Comparison of ENCODE assay signal across 17 cellular contexts in the genomic region with DNA sequence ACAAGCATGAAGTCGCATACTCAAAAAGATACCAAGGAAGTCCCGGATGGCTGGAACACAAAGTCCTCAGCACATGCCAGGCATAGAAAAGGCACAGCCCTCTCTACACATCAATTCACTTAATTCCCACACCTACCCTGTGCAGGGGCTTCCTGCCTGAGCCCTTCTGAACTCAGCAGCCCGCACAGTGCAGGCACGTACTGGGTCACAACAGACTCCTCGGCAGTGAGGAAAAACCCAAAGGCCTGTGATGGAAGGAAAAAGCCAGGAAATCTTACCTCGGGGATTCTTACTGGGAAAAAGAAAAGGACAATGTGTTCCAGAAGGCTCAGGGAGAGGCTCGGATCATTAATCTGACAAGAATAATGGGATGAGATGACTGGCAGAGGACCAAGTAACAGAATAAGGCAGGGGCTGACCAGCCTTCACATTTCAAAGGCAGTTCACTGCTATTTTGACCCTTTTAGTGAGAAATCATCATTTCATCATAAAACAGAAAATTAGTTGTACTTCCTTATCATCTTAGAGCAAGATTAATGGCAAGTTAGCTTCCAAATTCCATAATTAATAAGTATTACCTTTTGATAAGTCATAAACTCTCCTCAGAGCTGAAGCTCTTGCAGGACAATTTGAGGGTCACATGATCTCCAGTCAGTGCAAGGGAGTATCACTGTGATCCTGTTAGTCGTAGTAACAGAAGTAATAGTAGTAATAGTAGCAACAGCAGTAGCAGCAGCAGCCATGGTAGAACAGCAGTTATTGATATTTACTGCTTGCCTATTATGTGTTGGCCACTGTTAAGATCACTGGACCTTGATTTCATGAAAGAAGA.
A peak's percentile ranks its signal among the peaks of the same experiment; 100 is the strongest.
DNase-seq lines count a peak whose midpoint lies in the region; ATAC-seq and TF ChIP-seq lines count a peak whose summit lies in the region.
"Had no signal": no experiment of that assay in that cellular context is flagged by ENCODE, and none has a peak within 500 bp of the region (broad histone marks: within the 10 kb centered on the region; RNA-seq: fewer than 3 reads in every experiment).

No MANE protein-coding gene starts in this region.

- H3K27ac Mint-ChIP-seq in natural killer cell, result peak overlapping the region; percentile 29 to 31
- H3K27ac Mint-ChIP-seq in natural killer cell treated with Interleukin-12 subunit alpha and Interleukin-12 subunit beta and Interleukin-15 and Interleukin-18, amount 100 ng/mL, for 72 hours, result no peak overlapping the region
- no peak overlapping the region for H3K27ac Mint-ChIP-seq in activated T-helper 17 cell treated with anti-CD3 and anti-CD28 coated beads, Interleukin-2, amount 50 U/mL, for 72 hours
- H3K27ac Mint-ChIP-seq: CD14-positive monocyte had no signal

- 37 to 69% methylated on average over 4 to 5 of the region's 8 CpGs for WGBS in gastroesophageal sphincter (ENCODE audit: low coverage in 1 of 2), 2 donors
- WGBS in prostate gland, result 50% methylated on average over 8 of the region's 8 CpGs

- H3K27me3 Mint-ChIP-seq in natural killer cell (ENCODE audit: low read depth in 2 of 2), result no peaks in the 10 kb centered on the region
- no peaks in the 10 kb centered on the region for H3K27me3 Mint-ChIP-seq in natural killer cell treated with Interleukin-12 subunit alpha and Interleukin-12 subunit beta and Interleukin-15 and Interleukin-18, amount 100 ng/mL, for 72 hours
- H3K27me3 Mint-ChIP-seq in activated T-helper 17 cell treated with anti-CD3 and anti-CD28 coated beads, Interleukin-2, amount 50 U/mL, for 72 hours, result no peaks in the 10 kb centered on the region

- H3K9me3 ChIP-seq in gastroesophageal sphincter (no peaks in the 10 kb centered on the region), colonic mucosa (no peaks in the 10 kb centered on the region), prostate gland (no peaks in the 10 kb centered on the region)

- ATAC-seq in natural killer cell (no peak), gastroesophageal sphincter (peak; percentile 29), sciatic nerve (peak; percentile 67)
- ATAC-seq in natural killer cell treated with Interleukin-12 subunit alpha and Interleukin-12 subunit beta and Interleukin-15 and Interleukin-18, amount 100 ng/mL, for 72 hours, result no peak
- ATAC-seq in activated T-helper 17 cell treated with anti-CD3 and anti-CD28 coated beads, Interleukin-2, amount 50 U/mL, for 72 hours (replicated peaks), result no peak

- TF ChIP-seq CTCF in natural killer cell (IDR thresholded peaks at IDR 0.05), result no peak
- TF ChIP-seq CTCF in gastroesophageal sphincter (IDR thresholded peaks at IDR 0.05), result no peak
- TF ChIP-seq CTCF in colonic mucosa (IDR thresholded peaks at IDR 0.05), result no peak
- TF ChIP-seq CTCF in prostate gland (IDR thresholded peaks at IDR 0.05), result no peak

- H3K27me3 ChIP-seq in gastroesophageal sphincter (no peaks in the 10 kb centered on the region), colonic mucosa (no peaks in the 10 kb centered on the region), prostate gland (replicated peaks; ENCODE audit: insufficient read depth) (no peaks in the 10 kb centered on the region)

- DNase-seq in natural killer cell (no peak), sciatic nerve (ENCODE audit: low spot score) (no peak), amygdala (lab: John Stamatoyannopoulos, UW) (no peak), colonic mucosa (no peak), prostate gland (ENCODE audit: low spot score) (no peak)
- DNase-seq in natural killer cell treated with Interleukin-12 subunit alpha and Interleukin-12 subunit beta and Interleukin-15 and Interleukin-18, amount 100 ng/mL, for 72 hours (ENCODE audit: low spot score), result no peak
- DNase-seq: GDM1; GOT3; HCEC 1CT; NCI-H1092 treated with DMSO at 0.1 percent for 48 hours; NCI-H1436 treated with DMSO at 0.1 percent for 48 hours; NCI-H1930; NK-92 treated with Interleukin-12 subunit alpha and Interleukin-12 subunit beta, amount 100 ng/mL, for 24 hours; SIG-M5 had no signal

- TF ChIP-seq POLR2A in gastroesophageal sphincter (IDR thresholded peaks at IDR 0.05), result no peak
- no peak for TF ChIP-seq POLR2A in prostate gland (IDR thresholded peaks at IDR 0.05)

- H3K4me1 ChIP-seq in gastroesophageal sphincter (peaks cover 0 to 41% (median 3%) of the 10 kb centered on the region in 3 donors), colonic mucosa (no peaks in the 10 kb centered on the region), prostate gland (replicated peaks) (no peaks in the 10 kb centered on the region)

- H3K36me3 ChIP-seq in gastroesophageal sphincter (peaks cover 0 to 18% of the 10 kb centered on the region in 2 donors), colonic mucosa (peaks cover 3% of the 10 kb centered on the region), prostate gland (no peaks in the 10 kb centered on the region)

- H3K4me3 ChIP-seq in gastroesophageal sphincter (no peak overlapping the region), colonic mucosa (no peak overlapping the region), prostate gland (no peak overlapping the region)

- peaks cover 9% of the 10 kb centered on the region for H3K36me3 Mint-ChIP-seq in natural killer cell
- H3K36me3 Mint-ChIP-seq in natural killer cell treated with Interleukin-12 subunit alpha and Interleukin-12 subunit beta and Interleukin-15 and Interleukin-18, amount 100 ng/mL, for 72 hours, result peaks cover 8% of the 10 kb centered on the region
- H3K36me3 Mint-ChIP-seq in activated T-helper 17 cell treated with anti-CD3 and anti-CD28 coated beads, Interleukin-2, amount 50 U/mL, for 72 hours (ENCODE audit: low read depth), result peaks cover 39% of the 10 kb centered on the region

- H3K9ac ChIP-seq in colonic mucosa (ENCODE audit: low read depth in 2 of 2, low read length in 2 of 2), result no peak overlapping the region

- H3K27ac ChIP-seq in gastroesophageal sphincter (peak overlapping the region in 2 of 4 donors; percentile 53 to 59), colonic mucosa (no peak overlapping the region), prostate gland (peak overlapping the region in 1 of 2 donors; percentile 5)

- intact Hi-C loops in natural killer cell (cut with micrococcal nuclease) (no loop called here), sciatic nerve (cut with DNase I) (no loop called here), colonic mucosa (cut with DNase I) (no loop called here), prostate gland (cut with DNase I) (loop anchor here (10.0 kb wide), 1 partner anchor 85 kb away; a partner anchor contains a TSS)

- H3K4me1 Mint-ChIP-seq in natural killer cell, result peaks cover 29 to 41% of the 10 kb centered on the region in 2 donors
- peaks cover 23 to 35% of the 10 kb centered on the region in 2 donors for H3K4me1 Mint-ChIP-seq in natural killer cell treated with Interleukin-12 subunit alpha and Interleukin-12 subunit beta and Interleukin-15 and Interleukin-18, amount 100 ng/mL, for 72 hours (ENCODE audit: low read depth in 2 of 2)
- peaks cover 15% of the 10 kb centered on the region for H3K4me1 Mint-ChIP-seq in activated T-helper 17 cell treated with anti-CD3 and anti-CD28 coated beads, Interleukin-2, amount 50 U/mL, for 72 hours

- H3K4me3 Mint-ChIP-seq in natural killer cell, result no peak overlapping the region
- no peak overlapping the region for H3K4me3 Mint-ChIP-seq in natural killer cell treated with Interleukin-12 subunit alpha and Interleukin-12 subunit beta and Interleukin-15 and Interleukin-18, amount 100 ng/mL, for 72 hours
- no peak overlapping the region for H3K4me3 Mint-ChIP-seq in activated T-helper 17 cell treated with anti-CD3 and anti-CD28 coated beads, Interleukin-2, amount 50 U/mL, for 72 hours
- H3K4me3 Mint-ChIP-seq: CD14-positive monocyte had no signal

- no peaks in the 10 kb centered on the region for H3K9me3 Mint-ChIP-seq in natural killer cell
- H3K9me3 Mint-ChIP-seq in natural killer cell treated with Interleukin-12 subunit alpha and Interleukin-12 subunit beta and Interleukin-15 and Interleukin-18, amount 100 ng/mL, for 72 hours, result no peaks in the 10 kb centered on the region
- H3K9me3 Mint-ChIP-seq in activated T-helper 17 cell treated with anti-CD3 and anti-CD28 coated beads, Interleukin-2, amount 50 U/mL, for 72 hours, result no peaks in the 10 kb centered on the region
- H3K9me3 Mint-ChIP-seq: CD14-positive monocyte had no signal

- TF ChIP-seq EP300 in gastroesophageal sphincter (IDR thresholded peaks at IDR 0.05), result no peak

Comparison
In these comparisons a context has a peak if more than half of its experiments do, and no peak if none do; other contexts are left out.
1. H3K27ac Mint-ChIP-seq: peak in natural killer cell (2 of 2); none in natural killer cell treated with Interleukin-12 subunit alpha and Interleukin-12 subunit beta and Interleukin-15 and Interleukin-18, amount 100 ng/mL, for 72 hours (0 of 2) and activated T-helper 17 cell treated with anti-CD3 and anti-CD28 coated beads, Interleukin-2, amount 50 U/mL, for 72 hours (single experiment).
2. ATAC-seq: peak in gastroesophageal sphincter (single experiment) and sciatic nerve (single experiment); none in natural killer cell (0 of 3), natural killer cell treated with Interleukin-12 subunit alpha and Interleukin-12 subunit beta and Interleukin-15 and Interleukin-18, amount 100 ng/mL, for 72 hours (0 of 2) and activated T-helper 17 cell treated with anti-CD3 and anti-CD28 coated beads, Interleukin-2, amount 50 U/mL, for 72 hours (single experiment).